Comparison of ENCODE assay signal across 1 cellular context in the genomic region with DNA sequence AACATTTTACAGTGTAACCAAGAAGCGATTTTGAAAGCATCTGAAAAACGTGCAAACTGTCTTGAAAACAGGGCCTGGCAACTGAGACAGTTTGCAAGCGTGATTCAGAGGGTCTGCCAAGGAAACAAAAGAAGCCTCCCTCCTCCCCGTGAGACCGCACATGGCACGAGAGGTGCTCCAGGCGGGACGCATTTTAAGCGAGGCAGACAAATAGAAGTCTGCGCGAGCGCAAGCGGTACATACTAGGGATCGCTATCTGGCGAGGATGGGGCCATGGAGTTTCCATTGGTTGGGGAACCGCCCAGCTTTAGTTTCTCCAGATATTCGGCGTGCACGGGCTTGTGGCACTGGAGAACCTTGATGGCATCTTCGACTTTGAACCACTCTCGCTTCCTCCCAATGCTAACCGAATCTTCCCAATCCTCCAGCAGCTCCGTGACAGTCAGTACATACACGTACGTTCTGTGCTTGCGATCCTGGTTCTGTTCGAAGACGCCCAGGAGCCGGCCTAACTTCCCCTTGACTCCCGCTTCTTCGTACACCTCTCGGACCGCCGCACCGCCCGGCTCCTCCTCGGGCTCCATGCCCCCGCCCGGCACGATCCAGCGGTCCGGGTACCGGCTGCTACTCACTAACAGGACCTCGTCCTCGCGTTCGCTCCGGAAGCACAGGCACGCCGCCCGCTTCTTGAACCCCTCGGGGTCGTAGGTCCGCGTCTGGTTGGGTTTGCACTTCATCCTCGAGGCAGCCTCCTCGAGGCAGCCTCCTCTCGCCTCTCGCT.
TF ChIP-seq lines count a peak whose summit lies in the region.

No MANE protein-coding gene starts in this region.

TF ChIP-seq in H1, 55 proteins besides CTCF, POLR2A, EP300 and RAD21:
- TF ChIP-seq RBBP5 (IDR thresholded peaks at IDR 0.05; ENCODE audit: borderline replicate concordance, low read depth, low read length) (peak; percentile 19; the same call in 1 of the 2 replicates), ASH2L (IDR thresholded peaks at IDR 0.05; ENCODE audit: low read length) (peak; percentile 15), PHF8 (conservative IDR thresholded peaks at IDR 0.05; ENCODE audit: low read depth, low read length) (0 out of 2 replicates have a peak, but pooled peaks have one; percentile 3)
- TF ChIP-seq, protein P1, sequence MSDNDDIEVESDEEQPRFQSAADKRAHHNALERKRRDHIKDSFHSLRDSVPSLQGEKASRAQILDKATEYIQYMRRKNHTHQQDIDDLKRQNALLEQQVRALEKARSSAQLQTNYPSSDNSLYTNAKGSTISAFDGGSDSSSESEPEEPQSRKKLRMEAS (IDR thresholded peaks at IDR 0.05): peak; percentile 63
